17 cellular contexts compared by ENCODE assay signal in the genomic region with DNA sequence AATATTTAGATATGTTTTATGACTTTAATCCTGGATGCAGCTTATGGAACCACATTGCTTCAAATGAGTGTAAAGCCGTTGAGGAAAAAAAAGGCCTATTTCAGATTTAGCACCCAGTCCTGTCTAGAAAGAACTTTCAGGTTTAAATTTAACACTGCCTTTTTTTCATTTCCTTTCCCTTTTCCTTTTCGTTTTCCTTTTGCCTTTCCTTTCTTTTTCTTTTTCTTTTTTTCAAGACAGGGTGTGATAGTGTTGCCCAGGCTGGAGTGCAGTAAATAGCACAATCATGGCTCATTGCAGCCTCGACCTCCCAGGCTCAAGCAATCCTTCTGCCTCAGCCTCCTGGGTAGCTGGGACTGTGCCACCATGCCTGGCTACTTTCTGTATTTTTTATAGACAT. TPM values are rescaled to one million over a fixed set of nuclear protein-coding genes. Genes with fewer than 3 reads are reported as not detected.
DNase-seq lines count a peak whose midpoint lies in the region; ATAC-seq and TF ChIP-seq lines count a peak whose summit lies in the region.
"Had no signal": no experiment of that assay in that cellular context is flagged by ENCODE, and none has a peak within 500 bp of the region (broad histone marks: within the 10 kb centered on the region; RNA-seq: fewer than 3 reads in every experiment).

No MANE protein-coding gene starts in this region.

- H2AFZ ChIP-seq in H9 (ENCODE audit: low read length): no peak overlapping the region

- ATAC-seq in activated naive CD4-positive, alpha-beta T cell treated with anti-CD3 and anti-CD28 coated beads, Interleukin-2, amount 50 U/mL, for 72 hours: no peak
- ATAC-seq in CD8-positive, alpha-beta T cell: no peak
- ATAC-seq in WTC11 (no peak), mucosa of descending colon (no peak)
- no peak for ATAC-seq in naive thymus-derived CD4-positive, alpha-beta T cell
- ATAC-seq: K562 had no signal

- no peaks in the 10 kb centered on the region for H3K9me3 ChIP-seq in CD8-positive, alpha-beta T cell (ENCODE audit: low read length)
- no peaks in the 10 kb centered on the region for H3K9me3 ChIP-seq in naive thymus-derived CD4-positive, alpha-beta T cell (ENCODE audit: control insufficient read depth in 2 of 3, low read length in 3 of 3)
- H3K9me3 ChIP-seq in H9 (ENCODE audit: control insufficient read depth, low read depth, low read length): no peaks in the 10 kb centered on the region
- H3K9me3 ChIP-seq in mucosa of descending colon: no peaks in the 10 kb centered on the region

- no peak overlapping the region for H3K18ac ChIP-seq in H9 (ENCODE audit: insufficient read length, low read depth, low read length)

- H3K9ac ChIP-seq in H9 (ENCODE audit: extremely low read depth, insufficient read length, low read length): no peak overlapping the region

- peaks cover 12% of the 10 kb centered on the region for H3K79me1 ChIP-seq in H9 (ENCODE audit: insufficient read depth, low read depth, low read length, poor library complexity, severe bottlenecking)

- peak overlapping the region; percentile 51 for H3K27ac Mint-ChIP-seq in activated naive CD4-positive, alpha-beta T cell treated with anti-CD3 and anti-CD28 coated beads for 36 hours
- H3K27ac Mint-ChIP-seq in activated naive CD4-positive, alpha-beta T cell treated with anti-CD3 and anti-CD28 coated beads, Interleukin-2, amount 50 U/mL, for 72 hours: peak overlapping the region in 1 of 2 donors; percentile 39
- H3K27ac Mint-ChIP-seq in CD8-positive, alpha-beta T cell: peak overlapping the region; percentile 62
- H3K27ac Mint-ChIP-seq in WTC11 (peak overlapping the region; percentile 90), H9 (no peak overlapping the region; a peak in 1 of 7 replicates)
- peak overlapping the region in 6 of 9 donors; percentile 14 to 89 (median 54) for H3K27ac Mint-ChIP-seq in naive thymus-derived CD4-positive, alpha-beta T cell

- H3K4me1 Mint-ChIP-seq in activated naive CD4-positive, alpha-beta T cell treated with anti-CD3 and anti-CD28 coated beads for 36 hours (ENCODE audit: low read depth): peaks cover 67% of the 10 kb centered on the region
- H3K4me1 Mint-ChIP-seq in CD8-positive, alpha-beta T cell (ENCODE audit: low read depth): peaks cover 65% of the 10 kb centered on the region
- H3K4me1 Mint-ChIP-seq in WTC11 (peaks cover 3% of the 10 kb centered on the region), H9 (peaks cover 2 to 9% of the 10 kb centered on the region in 2 experiments; a peak in 2 of 4 replicates)
- H3K4me1 Mint-ChIP-seq in naive thymus-derived CD4-positive, alpha-beta T cell: peaks cover 39 to 82% (median 62%) of the 10 kb centered on the region in 7 donors

- no peak overlapping the region for H3K27ac ChIP-seq in CD8-positive, alpha-beta T cell (ENCODE audit: low read depth, low read length)
- no peak overlapping the region for H3K27ac ChIP-seq in naive thymus-derived CD4-positive, alpha-beta T cell (ENCODE audit: low read depth, low read length)
- no peak overlapping the region for H3K27ac ChIP-seq in H9 (ENCODE audit: insufficient read length, low read depth, low read length)

- H3K23me2 ChIP-seq in H9 (ENCODE audit: insufficient read length, low read depth, low read length, poor library complexity, severe bottlenecking): no peaks in the 10 kb centered on the region

- no peak overlapping the region for H3K23ac ChIP-seq in H9 (ENCODE audit: insufficient read length, low read depth, low read length)

- no peak overlapping the region for H3K4me3 ChIP-seq in CD8-positive, alpha-beta T cell (ENCODE audit: low read depth, low read length)
- H3K4me3 ChIP-seq in naive thymus-derived CD4-positive, alpha-beta T cell (ENCODE audit: low read length): no peak overlapping the region
- H3K4me3 ChIP-seq in mucosa of descending colon: no peak overlapping the region
- H3K4me3 ChIP-seq: K562 had no signal

- no peak overlapping the region for H4K91ac ChIP-seq in H9 (ENCODE audit: insufficient read length, low read depth, low read length)

- peaks cover 16% of the 10 kb centered on the region for H3K4me1 ChIP-seq in CD8-positive, alpha-beta T cell (ENCODE audit: insufficient read depth, low read length)
- peaks cover 12 to 20% of the 10 kb centered on the region in 2 donors for H3K4me1 ChIP-seq in naive thymus-derived CD4-positive, alpha-beta T cell (ENCODE audit: control insufficient read depth in 2 of 2, insufficient read depth in 2 of 2, low read length in 2 of 2)
- H3K4me1 ChIP-seq in H9 (ENCODE audit: insufficient read depth, low read length) (no peaks in the 10 kb centered on the region), mucosa of descending colon (ENCODE audit: low read depth) (peaks cover 37% of the 10 kb centered on the region)

- no peaks in the 10 kb centered on the region for H3K27me3 Mint-ChIP-seq in activated naive CD4-positive, alpha-beta T cell treated with anti-CD3 and anti-CD28 coated beads for 36 hours (ENCODE audit: low read depth)
- H3K27me3 Mint-ChIP-seq in CD8-positive, alpha-beta T cell (ENCODE audit: low read depth): no peaks in the 10 kb centered on the region
- H3K27me3 Mint-ChIP-seq in WTC11 (ENCODE audit: low read depth): no peaks in the 10 kb centered on the region
- H3K27me3 Mint-ChIP-seq in naive thymus-derived CD4-positive, alpha-beta T cell: no peaks in the 10 kb centered on the region
- no peaks in the 10 kb centered on the region for H3K27me3 Mint-ChIP-seq in H9 (ENCODE audit: low read depth)

- no peak overlapping the region for H2BK20ac ChIP-seq in H9 (ENCODE audit: low read depth, low read length, poor library complexity, severe bottlenecking)

- no peak overlapping the region for H2BK15ac ChIP-seq in H9 (ENCODE audit: low read depth, low read length)

- peaks cover 1% of the 10 kb centered on the region for H3K36me3 ChIP-seq in CD8-positive, alpha-beta T cell (ENCODE audit: insufficient read depth, low read length)
- H3K36me3 ChIP-seq in naive thymus-derived CD4-positive, alpha-beta T cell (ENCODE audit: control insufficient read depth in 2 of 3, insufficient read depth in 3 of 3, low read length in 3 of 3): peaks cover 0 to 30% (median 3%) of the 10 kb centered on the region in 3 experiments
- H3K36me3 ChIP-seq in mucosa of descending colon (ENCODE audit: low read depth): peaks cover 4% of the 10 kb centered on the region

- no peak for DNase-seq in activated naive CD4-positive, alpha-beta T cell treated with anti-CD3 and anti-CD28 coated beads for 36 hours
- DNase-seq in activated naive CD4-positive, alpha-beta T cell treated with anti-CD3 and anti-CD28 coated beads, Interleukin-2, amount 50 U/mL, for 72 hours (ENCODE audit: low spot score in 2 of 2): no peak
- no peak for DNase-seq in CD8-positive, alpha-beta T cell
- DNase-seq in WTC11 (ENCODE audit: low spot score) (no peak), midbrain (lab: John Stamatoyannopoulos, UW) (no peak), H9 (no peak), mucosa of descending colon (no peak)
- no peak for DNase-seq in naive thymus-derived CD4-positive, alpha-beta T cell
- DNase-seq: H7; MV-4-11; NCI-H1417; NCI-H187 treated with DMSO at 0.1 percent for 48 hours; NCI-H526 treated with DMSO at 0.1 percent for 48 hours; NK-92 treated with Interleukin-12 subunit alpha and Interleukin-12 subunit beta, amount 100 ng/mL, for 24 hours; SHP77 treated with DMSO at 0.1 percent for 48 hours had no signal

- POLR2A ChIA-PET in CD8-positive, alpha-beta T cell (lab: Charles Lee): no interaction called here
- POLR2A ChIA-PET in WTC11 (lab: Charles Lee): no interaction called here
- POLR2A ChIA-PET in naive thymus-derived CD4-positive, alpha-beta T cell (lab: Charles Lee): interaction anchor here (1.9 kb wide), 1 partner anchor 14 kb away, joined by 5 read pairs; no protein-coding TSS in a partner anchor

- intact Hi-C loops in activated naive CD4-positive, alpha-beta T cell treated with anti-CD3 and anti-CD28 coated beads for 36 hours (cut with micrococcal nuclease): no loop called here
- intact Hi-C loops in CD8-positive, alpha-beta T cell (cut with DNase I, micrococcal nuclease): loop anchor here in 1 of 2 experiments (2.0 kb wide), 1 partner anchor 14 kb away; no protein-coding TSS in a partner anchor
- intact Hi-C loops in naive thymus-derived CD4-positive, alpha-beta T cell (cut with micrococcal nuclease): no loop called here
- intact Hi-C loops in mucosa of descending colon (cut with DNase I, micrococcal nuclease): no loop called here

- H2AK5ac ChIP-seq in H9 (ENCODE audit: insufficient read length, low read length): no peak overlapping the region

- H2BK5ac ChIP-seq in H9 (ENCODE audit: insufficient read length, low read length): no peak overlapping the region

- CTCF ChIA-PET in activated naive CD4-positive, alpha-beta T cell treated with anti-CD3 and anti-CD28 coated beads for 36 hours (lab: Charles Lee): interaction anchor here (0.6 to 0.9 kb wide), 3 partner anchors 10 to 104 kb away, joined by 3 read pairs; no protein-coding TSS in a partner anchor
- CTCF ChIA-PET in CD8-positive, alpha-beta T cell (lab: Charles Lee): interaction anchor here (0.8 kb wide), 1 partner anchor 14 kb away, joined by 3 read pairs; no protein-coding TSS in a partner anchor
- CTCF ChIA-PET in WTC11 (lab: Charles Lee): no interaction called here
- CTCF ChIA-PET in naive thymus-derived CD4-positive, alpha-beta T cell (lab: Charles Lee): no interaction called here

- no peak for TF ChIP-seq CTCF in CD8-positive, alpha-beta T cell (IDR thresholded peaks at IDR 0.05)
- TF ChIP-seq CTCF in WTC11 (IDR thresholded peaks at IDR 0.05) (no peak), H9 (conservative IDR thresholded peaks at IDR 0.05) (no peak), mucosa of descending colon (IDR thresholded peaks at IDR 0.05) (no peak)

- H3K9me3 Mint-ChIP-seq in activated naive CD4-positive, alpha-beta T cell treated with anti-CD3 and anti-CD28 coated beads for 36 hours: no peaks in the 10 kb centered on the region
- no peaks in the 10 kb centered on the region for H3K9me3 Mint-ChIP-seq in activated naive CD4-positive, alpha-beta T cell treated with anti-CD3 and anti-CD28 coated beads, Interleukin-2, amount 50 U/mL, for 72 hours
- H3K9me3 Mint-ChIP-seq in CD8-positive, alpha-beta T cell: no peaks in the 10 kb centered on the region
- H3K9me3 Mint-ChIP-seq in WTC11 (no peaks in the 10 kb centered on the region), H9 (no peaks in the 10 kb centered on the region)
- H3K9me3 Mint-ChIP-seq in naive thymus-derived CD4-positive, alpha-beta T cell: no peaks in the 10 kb centered on the region

- H3K4me2 ChIP-seq in H9 (ENCODE audit: insufficient read depth, insufficient read length, low read length): no peak overlapping the region

- no peak overlapping the region for H2BK120ac ChIP-seq in H9 (ENCODE audit: low read depth, low read length, poor library complexity, severe bottlenecking)

- no peak overlapping the region for H3T11ph ChIP-seq in H9 (ENCODE audit: low read length)

- WGBS in H9 (ENCODE audit: extremely low coverage, insufficient read length, low lambda C conversion rate): no CpG with 5 or more reads among the region's 3 CpGs

- no peaks in the 10 kb centered on the region for H4K20me1 ChIP-seq in H9 (ENCODE audit: control insufficient read depth, insufficient read depth, insufficient read length)

- H3K27me3 ChIP-seq in CD8-positive, alpha-beta T cell (ENCODE audit: insufficient read depth, low read length): no peaks in the 10 kb centered on the region
- no peaks in the 10 kb centered on the region for H3K27me3 ChIP-seq in naive thymus-derived CD4-positive, alpha-beta T cell (ENCODE audit: control insufficient read depth in 2 of 2, insufficient read depth in 2 of 2, low read length in 2 of 2)
- no peaks in the 10 kb centered on the region for H3K27me3 ChIP-seq in H9 (ENCODE audit: insufficient read depth, low read length)

- no peak overlapping the region for H3K4me3 Mint-ChIP-seq in activated naive CD4-positive, alpha-beta T cell treated with anti-CD3 and anti-CD28 coated beads for 36 hours
- peak overlapping the region; percentile 10 for H3K4me3 Mint-ChIP-seq in CD8-positive, alpha-beta T cell
- H3K4me3 Mint-ChIP-seq in WTC11 (no peak overlapping the region), H9 (no peak overlapping the region)
- peak overlapping the region in 3 of 10 donors; percentile 4 to 33 (median 29) for H3K4me3 Mint-ChIP-seq in naive thymus-derived CD4-positive, alpha-beta T cell

- H3K56ac ChIP-seq in H9 (ENCODE audit: insufficient read length, low read depth, low read length): no peak overlapping the region

- peaks cover 19% of the 10 kb centered on the region for H3K36me3 Mint-ChIP-seq in activated naive CD4-positive, alpha-beta T cell treated with anti-CD3 and anti-CD28 coated beads for 36 hours (ENCODE audit: low read depth)
- H3K36me3 Mint-ChIP-seq in activated naive CD4-positive, alpha-beta T cell treated with anti-CD3 and anti-CD28 coated beads, Interleukin-2, amount 50 U/mL, for 72 hours: peaks cover 0 to 17% of the 10 kb centered on the region in 2 donors
- peaks cover 44% of the 10 kb centered on the region for H3K36me3 Mint-ChIP-seq in CD8-positive, alpha-beta T cell
- H3K36me3 Mint-ChIP-seq in WTC11 (peaks cover 33% of the 10 kb centered on the region), H9 (ENCODE audit: insufficient read depth in 1 of 3, low read depth in 3 of 3) (peaks cover 10 to 45% (median 34%) of the 10 kb centered on the region in 3 experiments; a peak in 6 of 7 replicates)
- H3K36me3 Mint-ChIP-seq in naive thymus-derived CD4-positive, alpha-beta T cell: peaks cover 0 to 28% (median 16%) of the 10 kb centered on the region in 5 donors

- no peak overlapping the region for H4K5ac ChIP-seq in H9 (ENCODE audit: insufficient read length, low read depth, low read length)

- H3K79me2 ChIP-seq in H9 (ENCODE audit: insufficient read depth, low read length): peaks cover 45% of the 10 kb centered on the region

- H2BK12ac ChIP-seq in H9 (ENCODE audit: insufficient read length, low read depth, low read length): no peak overlapping the region

- H3K4ac ChIP-seq in H9 (ENCODE audit: low read depth, low read length): no peak overlapping the region

- H3K14ac ChIP-seq in H9 (ENCODE audit: insufficient read depth, low read length): no peak overlapping the region

- H4K8ac ChIP-seq in H9 (replicated peaks; ENCODE audit: insufficient read length, low read depth, low read length): no peak overlapping the region

RNA-seq across cellular contexts. Expression of a gene that starts 15.9 kb away (rescaled TPM):
- 100 to 1,000 TPM; 120 to 136 TPM for total RNA-seq in activated naive CD4-positive, alpha-beta T cell treated with anti-CD3 and anti-CD28 coated beads for 36 hours
- 100 to 1,000 TPM; 128 to 145 TPM for total RNA-seq in activated naive CD4-positive, alpha-beta T cell treated with anti-CD3 and anti-CD28 coated beads, Interleukin-2, amount 50 U/mL, for 72 hours
- 10 to 100 TPM; 90.0 to 96.1 TPM for total RNA-seq in CD8-positive, alpha-beta T cell
- total RNA-seq in WTC11 (2021): 182 to 190 TPM (median 186 TPM) in 3 replicates
- total RNA-seq in naive thymus-derived CD4-positive, alpha-beta T cell: 100 to 1,000 TPM; 131 to 331 (median 149) TPM
- polyA plus RNA-seq in naive thymus-derived CD4-positive, alpha-beta T cell: 10 to 100 TPM; 41.8 to 65.3 TPM
- total RNA-seq in H9 (2021): 143 and 154 TPM in 2 replicates
- 100 to 1,000 TPM in 2 of 3 donors, 10 to 100 TPM in 1; 91.0 to 122 (median 114) TPM for total RNA-seq in mucosa of descending colon

RNA-seq across cellular contexts. Expression of a gene that starts 27.6 kb away (rescaled TPM):
- total RNA-seq in activated naive CD4-positive, alpha-beta T cell treated with anti-CD3 and anti-CD28 coated beads for 36 hours: 10 to 100 TPM; 25.7 to 26.5 TPM
- total RNA-seq in activated naive CD4-positive, alpha-beta T cell treated with anti-CD3 and anti-CD28 coated beads, Interleukin-2, amount 50 U/mL, for 72 hours: 10 to 100 TPM in 1 of 2 donors, 1 to 10 TPM in 1; 9.2 to 25.6 TPM
- 10 to 100 TPM; 23.1 to 24.7 TPM for total RNA-seq in CD8-positive, alpha-beta T cell
- total RNA-seq in WTC11 (2021): 43.3 to 45.3 TPM (median 45.3 TPM) in 3 replicates
- total RNA-seq in naive thymus-derived CD4-positive, alpha-beta T cell: 10 to 100 TPM; 27.4 to 37.2 (median 33.4) TPM
- 1 to 10 TPM; 3.6 to 5.7 TPM for polyA plus RNA-seq in naive thymus-derived CD4-positive, alpha-beta T cell
- total RNA-seq in H9 (2021): 54.3 and 56.1 TPM in 2 replicates
- total RNA-seq in mucosa of descending colon: 10 to 100 TPM; 26.8 to 86.0 (median 29.6) TPM

RNA-seq across cellular contexts. Expression of a gene that starts 32.0 kb away (rescaled TPM):
- total RNA-seq in activated naive CD4-positive, alpha-beta T cell treated with anti-CD3 and anti-CD28 coated beads for 36 hours: not detected
- total RNA-seq in activated naive CD4-positive, alpha-beta T cell treated with anti-CD3 and anti-CD28 coated beads, Interleukin-2, amount 50 U/mL, for 72 hours: not detected
- total RNA-seq in CD8-positive, alpha-beta T cell: not detected
- total RNA-seq in WTC11 (2021) (not detected in 3 replicates), H9 (2021) (not detected in 2 replicates), mucosa of descending colon (10 to 100 TPM; 32.2 to 96.7 (median 57.6) TPM)
- total RNA-seq in naive thymus-derived CD4-positive, alpha-beta T cell: not detected
- not detected for polyA plus RNA-seq in naive thymus-derived CD4-positive, alpha-beta T cell
- total RNA-seq: H7, K562, OCI-LY7 had no signal
- polyA plus RNA-seq: K562 had no signal

Comparison
In these comparisons a context has a peak if more than half of its experiments do, and no peak if none do; other contexts are left out.
1. H3K27ac Mint-ChIP-seq: peak in activated naive CD4-positive, alpha-beta T cell treated with anti-CD3 and anti-CD28 coated beads for 36 hours (single experiment), CD8-positive, alpha-beta T cell (single experiment), WTC11 (single experiment) and naive thymus-derived CD4-positive, alpha-beta T cell (6 of 9); none in H9 (0 of 3).
2. RNA of a gene that starts 32.0 kb away (total RNA-seq): 32.2 to 96.7 TPM in mucosa of descending colon; not detected in activated naive CD4-positive, alpha-beta T cell treated with anti-CD3 and anti-CD28 coated beads for 36 hours, not detected in WTC11, not detected in activated naive CD4-positive, alpha-beta T cell treated with anti-CD3 and anti-CD28 coated beads, Interleukin-2, amount 50 U/mL, for 72 hours, not detected in CD8-positive, alpha-beta T cell, not detected in naive thymus-derived CD4-positive, alpha-beta T cell and not detected in H9; every median in the first group is over 10 times any median in the second.
3. CTCF ChIA-PET loops: an anchor here in activated naive CD4-positive, alpha-beta T cell treated with anti-CD3 and anti-CD28 coated beads for 36 hours (0.6 to 0.9 kb wide) and CD8-positive, alpha-beta T cell (0.8 kb wide); none called in WTC11 and naive thymus-derived CD4-positive, alpha-beta T cell.